ENCODE assay signal across 12 cellular contexts in genomic region chrX:9562851-9563250, GRCh38.
A peak's percentile ranks its signal among the peaks of the same experiment; 100 is the strongest.
DNase-seq lines count a peak whose midpoint lies in the region; ATAC-seq, FAIRE-seq and TF ChIP-seq lines count a peak whose summit lies in the region.
"Had no signal": no experiment of that assay in that cellular context is flagged by ENCODE, and none has a peak within 500 bp of the region (broad histone marks: within the 10 kb centered on the region; RNA-seq: fewer than 3 reads in every experiment).

No MANE protein-coding gene starts in this region.

- no peak for ATAC-seq in GM21576 (IDR thresholded peaks at IDR 0.05; ENCODE audit: unreplicated experiment)
- ATAC-seq: activated CD4-positive, alpha-beta T cell treated with anti-CD3 and anti-CD28 coated beads for 36 hours; activated naive CD8-positive, alpha-beta T cell treated with anti-CD3 and anti-CD28 coated beads, Interleukin-2, amount 50 U/mL, for 24 hours had no signal

- no peak for FAIRE-seq in GM12892 (lab: Jason Lieb, UNC)

- in situ Hi-C loops in Caki2 (cut with HindIII; ENCODE audit: low pct_unique_long_range_greater_than_20kb, low sequenced_read_pairs): no loop called here

- TF ChIP-seq POLR2A in GM12892 (IDR thresholded peaks at IDR 0.05; ENCODE audit: low read depth, low read length): no peak

- DNase-seq in Caki2 (ENCODE audit: low read depth): peak; percentile 66
- peak; percentile 5 for DNase-seq in RKO (ENCODE audit: low spot score)
- DNase-seq in fibroblast of gingiva (ENCODE audit: low read depth): peak; percentile 84
- DNase-seq in non-pigmented ciliary epithelial cell (ENCODE audit: low read depth): peak; percentile 80
- no peak for DNase-seq in GM12892 (ENCODE audit: insufficient read length)
- DNase-seq in HuH-7.5 (ENCODE audit: low spot score): no peak
- no peak for DNase-seq in NCI-H526 treated with DMSO at 0.1 percent for 48 hours (lab: John Stamatoyannopoulos, UW)
- DNase-seq: activated CD4-positive, alpha-beta T cell treated with anti-CD3 and anti-CD28 coated beads for 36 hours; activated naive CD8-positive, alpha-beta T cell treated with anti-CD3 and anti-CD28 coated beads, Interleukin-2, amount 50 U/mL, for 24 hours; NCI-H2029; stimulated activated CD4-positive, alpha-beta T cell treated with anti-CD3 and anti-CD28 coated beads, Interleukin-1b, Interleukin-23, amount 100 ng/mL, for 48 hours had no signal

Comparison
In these comparisons a context has a peak if more than half of its experiments do, and no peak if none do; other contexts are left out.
1. DNase-seq: peak in Caki2 (single experiment), RKO (single experiment), fibroblast of gingiva (single experiment) and non-pigmented ciliary epithelial cell (single experiment); none in GM12892 (single experiment), HuH-7.5 (single experiment) and NCI-H526 treated with DMSO at 0.1 percent for 48 hours (single experiment).